In genomic region chr18:23077493-23078256, GRCh38 we compare ENCODE assay signal across 10 cellular contexts. TPM values are rescaled to one million over a fixed set of nuclear protein-coding genes. Genes with fewer than 3 reads are reported as not detected.
DNase-seq lines count a peak whose midpoint lies in the region; ATAC-seq, FAIRE-seq and TF ChIP-seq lines count a peak whose summit lies in the region.
"Had no signal": no experiment of that assay in that cellular context is flagged by ENCODE, and none has a peak within 500 bp of the region (broad histone marks: within the 10 kb centered on the region; RNA-seq: fewer than 3 reads in every experiment).

No MANE protein-coding gene starts in this region.

- TF ChIP-seq CTCF in AG04450 (IDR thresholded peaks at IDR 0.05; ENCODE audit: low read depth, low read length): 0 out of 2 replicates have a peak, but pooled peaks have one; percentile 7

- TF ChIP-seq POLR2A in GM12891 (IDR thresholded peaks at IDR 0.05; ENCODE audit: low read depth, low read length): no peak

- ATAC-seq in SK-N-SH treated with all-trans-retinoic acid at 6 μM for 48 hours: peak; percentile 74
- ATAC-seq in HG03139 (IDR thresholded peaks at IDR 0.05; ENCODE audit: unreplicated experiment): no peak

- POLR2A ChIA-PET in AG04450 (lab: Yijun Ruan, JAX): no interaction called here

- CTCF ChIA-PET in AG04450 (lab: Charles Lee): interaction anchor here (0.5 to 1.8 kb wide), 5 partner anchors 10 to 421 kb away, joined by 3 to 9 read pairs (median 7); no protein-coding TSS in a partner anchor

- no peak overlapping the region for H3K27ac ChIP-seq in AG04450 (ENCODE audit: low read depth, low read length)

- H3K9me3 ChIP-seq in AG04450 (ENCODE audit: control insufficient read depth, insufficient read depth, low read length): no peaks in the 10 kb centered on the region

- no peak overlapping the region for H3K4me3 ChIP-seq in AG04450 (ENCODE audit: low read depth, low read length)

- H3K27me3 ChIP-seq in AG04450 (ENCODE audit: control insufficient read depth, insufficient read depth, low read length): no peaks in the 10 kb centered on the region

- no peak for DNase-seq in AG04450 (ENCODE audit: low read depth, low spot score)
- no peak for DNase-seq in GM12891 (ENCODE audit: insufficient read length, low spot score)
- DNase-seq in kidney tubule cell (ENCODE audit: low spot score): peak; percentile 43
- no peak for DNase-seq in GM19240 (ENCODE audit: insufficient read length, low spot score)
- DNase-seq in stimulated activated CD4-positive, alpha-beta T cell treated with anti-CD3 and anti-CD28 coated beads, Interleukin-2, amount 100 ng/mL, for 24 hours: no peak
- no peak for DNase-seq in NCI-H2196 (lab: John Stamatoyannopoulos, UW; ENCODE audit: unreplicated experiment)
- DNase-seq: stimulated activated CD8-positive, alpha-beta memory T cell treated with anti-CD3 and anti-CD28 coated beads, Interleukin-4, amount 100 ng/mL, for 48 hours had no signal

- peak; percentile 66 for FAIRE-seq in GM12891 (lab: Jason Lieb, UNC)
- FAIRE-seq: GM12892 had no signal

TF ChIP-seq in GM12891, 5 proteins besides CTCF, POLR2A, EP300 and RAD21:
- no peak for TF ChIP-seq POLR2AphosphoS5 (IDR thresholded peaks at IDR 0.05; ENCODE audit: low read depth, low read length)
- TF ChIP-seq SPI1 (IDR thresholded peaks at IDR 0.05; ENCODE audit: low read depth, low read length): peak; percentile 83
TF ChIP-seq in GM12891: peak in this region for 1.

TF ChIP-seq in SK-N-SH treated with all-trans-retinoic acid at 6 μM for 48 hours, 23 proteins besides CTCF, POLR2A, EP300 and RAD21:
- TF ChIP-seq TOX (CRISPR knock-in tag; IDR thresholded peaks at IDR 0.05; ENCODE audit: borderline replicate concordance) (no peak), ZFP3 (CRISPR knock-in tag; IDR thresholded peaks at IDR 0.05) (no peak), SNAI2 (CRISPR knock-in tag; IDR thresholded peaks at IDR 0.05) (no peak)

RNA-seq across cellular contexts. Expression of gene CABLES1, which starts 57.6 kb away (rescaled TPM):
- polyA plus RNA-seq in AG04450 (2011; rRNA removed): 25.7 and 29.6 TPM in 2 replicates
- polyA minus RNA-seq in AG04450 (2011; rRNA and poly(A)+ RNA removed): 24.5 TPM in 2 replicates
- 16.8 TPM for polyA plus RNA-seq in GM12891 (2012; ENCODE audit: low read depth, missing spikeins)
